Comparison of ENCODE assay signal across 7 cellular contexts in the genomic region with DNA sequence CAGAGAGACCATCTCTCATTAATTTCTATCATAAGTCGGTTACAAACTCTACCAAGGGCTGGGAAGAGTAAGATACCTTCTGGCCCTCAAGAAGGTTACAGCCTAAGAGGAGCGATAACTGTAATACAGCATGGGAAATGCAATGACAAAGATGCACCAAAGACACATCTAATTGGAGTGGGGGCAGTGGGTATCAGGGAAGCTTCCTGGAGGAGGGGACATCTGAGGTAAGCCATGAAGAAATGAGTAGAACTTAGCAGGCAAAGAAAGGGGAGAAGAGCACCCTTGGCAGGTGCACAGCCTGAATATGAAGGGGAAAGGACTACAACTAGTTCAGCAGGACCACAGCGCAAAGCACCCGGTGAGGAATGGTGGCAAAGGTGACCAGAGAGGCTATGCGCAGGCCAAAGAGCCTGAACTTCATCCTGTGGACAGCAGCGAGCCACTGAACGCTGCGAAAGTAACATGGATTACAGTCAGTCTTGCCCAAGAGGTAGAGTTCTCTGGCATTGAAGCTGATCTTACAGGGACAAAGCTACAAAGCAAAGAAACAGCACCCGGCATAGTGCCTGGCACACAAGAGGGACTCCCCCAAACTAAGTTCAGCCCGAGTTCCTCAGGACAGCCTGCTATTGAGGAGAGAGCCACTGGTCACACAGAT. TPM values are rescaled to one million over a fixed set of nuclear protein-coding genes. Genes with fewer than 3 reads are reported as not detected.
A peak's percentile ranks its signal among the peaks of the same experiment; 100 is the strongest.
DNase-seq lines count a peak whose midpoint lies in the region; ATAC-seq lines count a peak whose summit lies in the region.
"Had no signal": no experiment of that assay in that cellular context is flagged by ENCODE, and none has a peak within 500 bp of the region (broad histone marks: within the 10 kb centered on the region; RNA-seq: fewer than 3 reads in every experiment).

No MANE protein-coding gene starts in this region.

- no peaks in the 10 kb centered on the region for H3K9me3 Mint-ChIP-seq in CD4-positive, alpha-beta memory T cell
- no peaks in the 10 kb centered on the region for H3K9me3 Mint-ChIP-seq in activated T-helper 17 cell treated with anti-CD3 and anti-CD28 coated beads, Interleukin-2, amount 50 U/mL, for 72 hours

- no peak overlapping the region for H3K4ac ChIP-seq in mesendoderm (ENCODE audit: low read depth, low read length)

- CTCF ChIA-PET in CD4-positive, alpha-beta memory T cell (lab: Charles Lee; ENCODE audit: partially characterized antibody), result interaction anchor here (2.1 kb wide), 1 partner anchor 16 kb away, joined by 4 read pairs; no protein-coding TSS in a partner anchor

- H3K79me1 ChIP-seq in mesendoderm (ENCODE audit: low read length), result peaks cover 27% of the 10 kb centered on the region

- H3K27ac ChIP-seq in CD4-positive, alpha-beta memory T cell (ENCODE audit: low read depth, low read length), result peak overlapping the region; percentile 72
- no peak overlapping the region for H3K27ac ChIP-seq in mesendoderm (ENCODE audit: low read depth, low read length)

- H4K5ac ChIP-seq in mesendoderm (ENCODE audit: low read length), result no peak overlapping the region

- POLR2A ChIA-PET in CD4-positive, alpha-beta memory T cell (lab: Charles Lee; ENCODE audit: partially characterized antibody), result interaction anchor here (1.0 to 12.9 kb wide), 5 partner anchors 10 to 248 kb away, joined by 3 to 224 read pairs (median 5); partner anchors contain the start of genes CD2BP2, SEPTIN1 and ZNF771

- H3K4me3 Mint-ChIP-seq in CD4-positive, alpha-beta memory T cell, result peak overlapping the region; percentile 87 to 94 (median 90)
- H3K4me3 Mint-ChIP-seq in activated T-helper 17 cell treated with anti-CD3 and anti-CD28 coated beads, Interleukin-2, amount 50 U/mL, for 72 hours, result peak overlapping the region; percentile 88

- H3K4me2 ChIP-seq in mesendoderm (ENCODE audit: low read length), result peak overlapping the region; percentile 96

- no peak overlapping the region for H3K18ac ChIP-seq in mesendoderm (ENCODE audit: low read length)

- H3K4me1 ChIP-seq in CD4-positive, alpha-beta memory T cell (ENCODE audit: insufficient read depth, low read length), result peaks cover 42% of the 10 kb centered on the region
- peaks cover 20% of the 10 kb centered on the region for H3K4me1 ChIP-seq in mesendoderm (ENCODE audit: control insufficient read depth, low read depth, low read length)

- no peaks in the 10 kb centered on the region for H3K9me3 ChIP-seq in CD4-positive, alpha-beta memory T cell (ENCODE audit: control insufficient read depth in 1 of 2, low read length in 2 of 2)

- no peak overlapping the region for H2BK120ac ChIP-seq in mesendoderm (ENCODE audit: low read depth, low read length)

- H4K8ac ChIP-seq in mesendoderm (ENCODE audit: low read depth, low read length), result no peak overlapping the region

- no peak for DNase-seq in CD4-positive, alpha-beta memory T cell
- DNase-seq in mesendoderm, result no peak
- DNase-seq in NCI-H2029 (lab: John Stamatoyannopoulos, UW), result no peak
- DNase-seq: NCI-H748 treated with DMSO at 0.1 percent for 48 hours had no signal

- intact Hi-C loops in CD4-positive, alpha-beta memory T cell (cut with micrococcal nuclease), result no loop called here

- H2BK5ac ChIP-seq in mesendoderm (ENCODE audit: low read length), result no peak overlapping the region

- no CpG with 5 or more reads among the region's 10 CpGs for WGBS in mesendoderm (ENCODE audit: extremely low coverage, insufficient coverage, low lambda C conversion rate)

- no peak overlapping the region for H2BK15ac ChIP-seq in mesendoderm (replicated peaks; ENCODE audit: low read depth)

- H3K79me2 ChIP-seq in mesendoderm (ENCODE audit: control insufficient read depth, insufficient read depth, low read length), result peaks cover 30% of the 10 kb centered on the region

- H3K27ac Mint-ChIP-seq in CD4-positive, alpha-beta memory T cell, result peak overlapping the region; percentile 58 to 91 (median 83)
- peak overlapping the region; percentile 82 for H3K27ac Mint-ChIP-seq in activated T-helper 17 cell treated with anti-CD3 and anti-CD28 coated beads, Interleukin-2, amount 50 U/mL, for 72 hours

- H3K9ac ChIP-seq in mesendoderm (ENCODE audit: low read length), result peak overlapping the region; percentile 84

- H3K4me3 ChIP-seq in CD4-positive, alpha-beta memory T cell (ENCODE audit: low read length in 2 of 2), result peak overlapping the region; percentile 21 to 67
- no peak overlapping the region for H3K4me3 ChIP-seq in mesendoderm (ENCODE audit: low read length)

- peaks cover 0 to 2% of the 10 kb centered on the region in 2 donors for H3K27me3 Mint-ChIP-seq in CD4-positive, alpha-beta memory T cell
- no peaks in the 10 kb centered on the region for H3K27me3 Mint-ChIP-seq in activated T-helper 17 cell treated with anti-CD3 and anti-CD28 coated beads, Interleukin-2, amount 50 U/mL, for 72 hours

- ATAC-seq in activated T-helper 17 cell treated with anti-CD3 and anti-CD28 coated beads, Interleukin-2, amount 50 U/mL, for 72 hours (replicated peaks), result no peak
- ATAC-seq in HG03045 (IDR thresholded peaks at IDR 0.05; ENCODE audit: unreplicated experiment) (no peak), HG03442 (IDR thresholded peaks at IDR 0.05; ENCODE audit: unreplicated experiment) (no peak)

- no peak overlapping the region for H2AK5ac ChIP-seq in mesendoderm (ENCODE audit: low read length)

- H3K23ac ChIP-seq in mesendoderm (ENCODE audit: low read length), result no peak overlapping the region

- H3K36me3 ChIP-seq in CD4-positive, alpha-beta memory T cell (ENCODE audit: insufficient read depth, low read length), result peaks cover 24% of the 10 kb centered on the region
- H3K36me3 ChIP-seq in mesendoderm (ENCODE audit: control insufficient read depth, insufficient read depth, low read length), result peaks cover 2% of the 10 kb centered on the region

- peaks cover 44 to 71% (median 53%) of the 10 kb centered on the region in 4 donors for H3K4me1 Mint-ChIP-seq in CD4-positive, alpha-beta memory T cell
- peaks cover 47% of the 10 kb centered on the region for H3K4me1 Mint-ChIP-seq in activated T-helper 17 cell treated with anti-CD3 and anti-CD28 coated beads, Interleukin-2, amount 50 U/mL, for 72 hours

- H3K27me3 ChIP-seq in CD4-positive, alpha-beta memory T cell (ENCODE audit: insufficient read depth, low read length), result no peaks in the 10 kb centered on the region
- H3K27me3 ChIP-seq in mesendoderm (ENCODE audit: insufficient read depth, low read length, poor library complexity), result no peaks in the 10 kb centered on the region

- H3K56ac ChIP-seq in mesendoderm (ENCODE audit: low read length), result peak overlapping the region; percentile 87

- H3K36me3 Mint-ChIP-seq in CD4-positive, alpha-beta memory T cell, result peaks cover 16 to 43% of the 10 kb centered on the region in 2 donors
- peaks cover 75% of the 10 kb centered on the region for H3K36me3 Mint-ChIP-seq in activated T-helper 17 cell treated with anti-CD3 and anti-CD28 coated beads, Interleukin-2, amount 50 U/mL, for 72 hours (ENCODE audit: low read depth)

RNA-seq across cellular contexts. Expression of gene TBC1D10B, which starts 2.8 kb away (rescaled TPM):
- total RNA-seq in CD4-positive, alpha-beta memory T cell, result 10 to 100 TPM; 47.0 to 55.3 TPM
- 10 to 100 TPM in 1 of 2 donors, 1 to 10 TPM in 1; 8.5 to 16.1 TPM for polyA plus RNA-seq in CD4-positive, alpha-beta memory T cell
- 10 to 100 TPM; 49.7 to 64.2 TPM for total RNA-seq in activated T-helper 17 cell treated with anti-CD3 and anti-CD28 coated beads, Interleukin-2, amount 50 U/mL, for 72 hours
- 16.1 TPM for polyA plus RNA-seq in mesendoderm (2013, experiment 1 of 2)
- polyA plus RNA-seq in mesendoderm (2013, experiment 2 of 2), result 16.6 TPM

RNA-seq across cellular contexts. Expression of gene MYL11, which starts 7.1 kb away (rescaled TPM):
- 1 to 10 TPM in 1 of 2 experiments, not detected in 1; 1.3 TPM for total RNA-seq in CD4-positive, alpha-beta memory T cell
- polyA plus RNA-seq in CD4-positive, alpha-beta memory T cell, result 1 to 10 TPM in 1 of 2 donors, not detected in 1; 1.1 TPM
- 1 to 10 TPM in 1 of 2 donors, not detected in 1; 1.6 TPM for total RNA-seq in activated T-helper 17 cell treated with anti-CD3 and anti-CD28 coated beads, Interleukin-2, amount 50 U/mL, for 72 hours
- 3.7 TPM for polyA plus RNA-seq in mesendoderm (2013, experiment 1 of 2)
- 5.2 TPM for polyA plus RNA-seq in mesendoderm (2013, experiment 2 of 2)

RNA-seq across cellular contexts. Expression of gene CD2BP2, which starts 12.4 kb away (rescaled TPM):
- 10 to 100 TPM; 72.9 to 79.4 TPM for total RNA-seq in CD4-positive, alpha-beta memory T cell
- 10 to 100 TPM; 23.7 to 24.4 TPM for polyA plus RNA-seq in CD4-positive, alpha-beta memory T cell
- 10 to 100 TPM; 51.0 to 69.9 TPM for total RNA-seq in activated T-helper 17 cell treated with anti-CD3 and anti-CD28 coated beads, Interleukin-2, amount 50 U/mL, for 72 hours
- 34.8 TPM for polyA plus RNA-seq in mesendoderm (2013, experiment 1 of 2)
- 33.7 TPM for polyA plus RNA-seq in mesendoderm (2013, experiment 2 of 2)

RNA-seq across cellular contexts. Expression of gene SEPTIN1, which starts 14.9 kb away (rescaled TPM):
- 100 to 1,000 TPM; 198 to 206 TPM for total RNA-seq in CD4-positive, alpha-beta memory T cell
- polyA plus RNA-seq in CD4-positive, alpha-beta memory T cell, result 100 to 1,000 TPM; 210 to 212 TPM
- total RNA-seq in activated T-helper 17 cell treated with anti-CD3 and anti-CD28 coated beads, Interleukin-2, amount 50 U/mL, for 72 hours, result 100 to 1,000 TPM; 198 to 216 TPM
- polyA plus RNA-seq in mesendoderm (2013, experiment 1 of 2), result 0.69 TPM
- 0.57 TPM for polyA plus RNA-seq in mesendoderm (2013, experiment 2 of 2)

RNA-seq across cellular contexts. Expression of gene ZNF48, which starts 27.7 kb away (rescaled TPM):
- total RNA-seq in CD4-positive, alpha-beta memory T cell, result 10 to 100 TPM; 15.8 to 16.7 TPM
- polyA plus RNA-seq in CD4-positive, alpha-beta memory T cell, result 10 to 100 TPM in 1 of 2 donors, 1 to 10 TPM in 1; 5.5 to 10.7 TPM
- total RNA-seq in activated T-helper 17 cell treated with anti-CD3 and anti-CD28 coated beads, Interleukin-2, amount 50 U/mL, for 72 hours, result 10 to 100 TPM; 10.2 to 10.5 TPM
- 21.1 TPM for polyA plus RNA-seq in mesendoderm (2013, experiment 1 of 2)
- 22.0 TPM for polyA plus RNA-seq in mesendoderm (2013, experiment 2 of 2)
